In the genomic region with DNA sequence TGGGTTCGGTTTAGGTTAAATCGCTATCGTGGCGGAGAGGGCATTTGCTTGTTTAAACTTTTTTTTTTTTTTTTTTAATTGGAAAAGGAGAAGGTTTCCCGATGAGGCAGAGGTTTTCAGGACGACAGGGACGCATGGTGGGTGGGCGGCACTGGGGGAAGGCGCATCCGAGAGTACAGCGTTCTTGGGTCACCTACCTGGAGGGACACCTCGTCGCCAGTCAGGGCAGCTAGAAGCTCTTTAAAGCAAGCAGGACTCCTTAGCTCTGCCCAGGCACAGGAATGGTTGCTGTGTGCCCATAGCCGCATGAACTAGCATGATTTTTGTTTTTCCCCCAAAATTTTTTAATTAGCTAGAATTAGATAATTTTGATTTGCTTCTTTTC, we compare ENCODE assay signal across 8 cellular contexts. TPM values are rescaled to one million over a fixed set of nuclear protein-coding genes. Genes with fewer than 3 reads are reported as not detected.
A peak's percentile ranks its signal among the peaks of the same experiment; 100 is the strongest.
DNase-seq lines count a peak whose midpoint lies in the region; ATAC-seq, FAIRE-seq and TF ChIP-seq lines count a peak whose summit lies in the region.

No MANE protein-coding gene starts in this region.

- FAIRE-seq in A549 (lab: Jason Lieb, UNC), result no peak

- H3K4me1 ChIP-seq in A549, result peaks cover 17% of the 10 kb centered on the region; the same call in 1 of the 3 replicates
- peaks cover 28% of the 10 kb centered on the region for H3K4me1 ChIP-seq in HUES6 (ENCODE audit: control insufficient read depth, insufficient read depth, low read length)
- H3K4me1 ChIP-seq in effector memory CD4-positive, alpha-beta T cell (ENCODE audit: control insufficient read depth, insufficient read depth, low read length, poor library complexity, severe bottlenecking), result peaks cover 8% of the 10 kb centered on the region

- peaks cover 5% of the 10 kb centered on the region for H3K36me3 Mint-ChIP-seq in natural killer cell treated with Interleukin-12 subunit alpha and Interleukin-12 subunit beta and Interleukin-15 and Interleukin-18, amount 100 ng/mL, for 72 hours

- H3K27ac Mint-ChIP-seq in natural killer cell treated with Interleukin-12 subunit alpha and Interleukin-12 subunit beta and Interleukin-15 and Interleukin-18, amount 100 ng/mL, for 72 hours, result no peak overlapping the region

- no peak for ATAC-seq in A549
- ATAC-seq in natural killer cell treated with Interleukin-12 subunit alpha and Interleukin-12 subunit beta and Interleukin-15 and Interleukin-18, amount 100 ng/mL, for 72 hours, result no peak

- H3K27ac ChIP-seq in A549 (peak overlapping the region; percentile 77 to 90; a peak in 5 of 6 replicates), HUES6 (ENCODE audit: low read depth, low read length) (no peak overlapping the region)
- no peak overlapping the region for H3K27ac ChIP-seq in effector memory CD4-positive, alpha-beta T cell (ENCODE audit: insufficient read depth, low read length, poor library complexity, severe bottlenecking)

- peaks cover 49% of the 10 kb centered on the region for H3K27me3 ChIP-seq in HUES6 (ENCODE audit: control insufficient read depth, insufficient read depth, low read length)
- no peaks in the 10 kb centered on the region for H3K27me3 ChIP-seq in effector memory CD4-positive, alpha-beta T cell (replicated peaks; ENCODE audit: control insufficient read depth, insufficient read depth, low read length, poor library complexity, severe bottlenecking)

- TF ChIP-seq EP300 in A549 (IDR thresholded peaks at IDR 0.05), result no peak

- peak overlapping the region; percentile 71 for H3K4me3 ChIP-seq in A549
- peak overlapping the region; percentile 80 for H3K4me3 ChIP-seq in HUES6 (ENCODE audit: low read depth, low read length)
- peak overlapping the region; percentile 81 for H3K4me3 ChIP-seq in effector memory CD4-positive, alpha-beta T cell (ENCODE audit: insufficient read depth, low read depth, low read length, poor library complexity, severe bottlenecking)

- H3K9me3 ChIP-seq in A549 (no peaks in the 10 kb centered on the region), HUES6 (ENCODE audit: control insufficient read depth, insufficient read depth, low read depth, low read length) (no peaks in the 10 kb centered on the region)
- H3K9me3 ChIP-seq in effector memory CD4-positive, alpha-beta T cell (ENCODE audit: control insufficient read depth, low read length), result no peaks in the 10 kb centered on the region

- H3K9ac ChIP-seq in HUES6 (ENCODE audit: low read length), result peak overlapping the region; percentile 65

- H3K4me2 ChIP-seq in A549, result peak overlapping the region; percentile 93

- no peak for DNase-seq in A549 (ENCODE audit: low read depth in 1 of 2, low spot score in 1 of 2)
- DNase-seq in effector memory CD4-positive, alpha-beta T cell, result no peak
- DNase-seq in natural killer cell treated with Interleukin-12 subunit alpha and Interleukin-12 subunit beta and Interleukin-15 and Interleukin-18, amount 100 ng/mL, for 72 hours (ENCODE audit: low spot score), result no peak
- DNase-seq in OCI-M1 (lab: John Stamatoyannopoulos, UW), result no peak
- DNase-seq in putamen (ENCODE audit: low spot score), result no peak
- no peak for DNase-seq in activated CD4-positive, CD25-positive, alpha-beta regulatory T cell (lab: John Stamatoyannopoulos, UW)
- no peak for DNase-seq in NCI-H2107 treated with DMSO at 0.1 percent for 48 hours (lab: John Stamatoyannopoulos, UW; ENCODE audit: unreplicated experiment)

- no peak for TF ChIP-seq RAD21 in A549 (conservative IDR thresholded peaks at IDR 0.05 in 1 of 2, IDR thresholded peaks at IDR 0.05 in 1 of 2)

- H3K36me3 ChIP-seq in HUES6 (ENCODE audit: control insufficient read depth, insufficient read depth, low read length), result no peaks in the 10 kb centered on the region
- no peaks in the 10 kb centered on the region for H3K36me3 ChIP-seq in effector memory CD4-positive, alpha-beta T cell (ENCODE audit: control insufficient read depth, insufficient read depth, low read length)

- H3K4me3 Mint-ChIP-seq in natural killer cell treated with Interleukin-12 subunit alpha and Interleukin-12 subunit beta and Interleukin-15 and Interleukin-18, amount 100 ng/mL, for 72 hours, result peak overlapping the region; percentile 79

- peaks cover 46 to 63% of the 10 kb centered on the region in 2 donors for H3K27me3 Mint-ChIP-seq in natural killer cell treated with Interleukin-12 subunit alpha and Interleukin-12 subunit beta and Interleukin-15 and Interleukin-18, amount 100 ng/mL, for 72 hours

- POLR2A ChIA-PET in A549 (lab: Yijun Ruan, JAX), result no interaction called here

- no peak for TF ChIP-seq CTCF in A549 (IDR thresholded peaks at IDR 0.05)

- TF ChIP-seq POLR2A in A549 (IDR thresholded peaks at IDR 0.05; ENCODE audit: low read length), result no peak

- 51% methylated on average over 14 of the region's 14 CpGs for WGBS in A549 (ENCODE audit: missing lambda C conversion rate)

- no peaks in the 10 kb centered on the region for H3K9me3 Mint-ChIP-seq in natural killer cell treated with Interleukin-12 subunit alpha and Interleukin-12 subunit beta and Interleukin-15 and Interleukin-18, amount 100 ng/mL, for 72 hours

- peaks cover 4 to 5% of the 10 kb centered on the region in 2 donors for H3K4me1 Mint-ChIP-seq in natural killer cell treated with Interleukin-12 subunit alpha and Interleukin-12 subunit beta and Interleukin-15 and Interleukin-18, amount 100 ng/mL, for 72 hours (ENCODE audit: low read depth in 2 of 2)

- CTCF ChIA-PET in A549 (lab: Yijun Ruan, JAX), result no interaction called here

TF ChIP-seq in A549, 52 proteins besides CTCF, POLR2A, EP300 and RAD21:
- TF ChIP-seq MYC (IDR thresholded peaks at IDR 0.05; ENCODE audit: borderline replicate concordance, low read length) (no peak), SMC3 (IDR thresholded peaks at IDR 0.05) (no peak), ZC3H11A (IDR thresholded peaks at IDR 0.05) (no peak), CHD2 (IDR thresholded peaks at IDR 0.05; ENCODE audit: low read length, partially characterized antibody) (no peak), FOXS1 (CRISPR knock-in tag; IDR thresholded peaks at IDR 0.05) (no peak)
- TF ChIP-seq, protein P1, sequence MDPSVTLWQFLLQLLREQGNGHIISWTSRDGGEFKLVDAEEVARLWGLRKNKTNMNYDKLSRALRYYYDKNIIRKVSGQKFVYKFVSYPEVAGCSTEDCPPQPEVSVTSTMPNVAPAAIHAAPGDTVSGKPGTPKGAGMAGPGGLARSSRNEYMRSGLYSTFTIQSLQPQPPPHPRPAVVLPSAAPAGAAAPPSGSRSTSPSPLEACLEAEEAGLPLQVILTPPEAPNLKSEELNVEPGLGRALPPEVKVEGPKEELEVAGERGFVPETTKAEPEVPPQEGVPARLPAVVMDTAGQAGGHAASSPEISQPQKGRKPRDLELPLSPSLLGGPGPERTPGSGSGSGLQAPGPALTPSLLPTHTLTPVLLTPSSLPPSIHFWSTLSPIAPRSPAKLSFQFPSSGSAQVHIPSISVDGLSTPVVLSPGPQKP (IDR thresholded peaks at IDR 0.05; ENCODE audit: low read depth, low read length), result no peak

RNA-seq across cellular contexts. Expression of a gene that starts 0.4 kb away (rescaled TPM):
- polyA plus RNA-seq in A549 (2011; rRNA removed) (7.4 and 7.6 TPM in 2 replicates), A549 (2017; fragmentation: RNase III; extraction: RNeasy Plus Mini Kit Qiagen cat#74134 plus additional on column Dnase treatment) (2.5 to 5.2 TPM (median 4.6 TPM) in 3 replicates)
- 2.0 and 2.4 TPM in 2 replicates for polyA plus RNA-seq in A549 (2012; cell fraction: cytosol; rRNA removed)
- 2.1 and 4.2 TPM in 2 replicates for polyA plus RNA-seq in A549 (2012; cell fraction: nucleus; rRNA removed)
- polyA minus RNA-seq in A549 (2011; rRNA and poly(A)+ RNA removed), result 2.8 and 2.9 TPM in 2 replicates
- 10 to 100 TPM; 16.3 to 19.5 TPM for total RNA-seq in natural killer cell treated with Interleukin-12 subunit alpha and Interleukin-12 subunit beta and Interleukin-15 and Interleukin-18, amount 100 ng/mL, for 72 hours

Comparison
In these comparisons a context has a peak if more than half of its experiments do, and no peak if none do; other contexts are left out.
1. H3K27ac ChIP-seq: peak in A549 (2 of 2); none in HUES6 (single experiment) and effector memory CD4-positive, alpha-beta T cell (single experiment).
2. Peak in every context shown above with its lines, with median percentiles within 50 percentile points of each other: H3K4me3 ChIP-seq.